ENCODE assay signal across 1 cellular context in genomic region chr3:27479816-27480543, GRCh38.
TF ChIP-seq lines count a peak whose summit lies in the region.

No MANE protein-coding gene starts in this region.

TF ChIP-seq in GM12878, 131 proteins besides CTCF, POLR2A, EP300 and RAD21 (continued from another document):
- TF ChIP-seq ZNF592 (IDR thresholded peaks at IDR 0.05) (no peak), RUNX3 (IDR thresholded peaks at IDR 0.05; ENCODE audit: low read length) (peak; percentile 34), MYC (IDR thresholded peaks at IDR 0.05; ENCODE audit: insufficient read depth, insufficient read length, insufficient replicate concordance, low read length, severe bottlenecking) (no peak), ZSCAN29 (IDR thresholded peaks at IDR 0.05) (no peak), LARP7 (IDR thresholded peaks at IDR 0.05) (no peak), SREBF1 (IDR thresholded peaks at IDR 0.05; ENCODE audit: low read length) (no peak), IKZF2 (IDR thresholded peaks at IDR 0.05) (peak in 1 of 2 experiments; percentile 11; a peak in 2 of 4 replicates), CREM (IDR thresholded peaks at IDR 0.05; ENCODE audit: low read depth) (no peak), ZNF217 (IDR thresholded peaks at IDR 0.05) (0 out of 2 replicates have a peak, but pooled peaks have one; percentile 49), SP1 (IDR thresholded peaks at IDR 0.05; ENCODE audit: low read depth, low read length) (no peak), STAT1 (conservative IDR thresholded peaks at IDR 0.05) (0 out of 2 replicates have a peak, but pooled peaks have one; percentile 61)
- TF ChIP-seq, protein P1, sequence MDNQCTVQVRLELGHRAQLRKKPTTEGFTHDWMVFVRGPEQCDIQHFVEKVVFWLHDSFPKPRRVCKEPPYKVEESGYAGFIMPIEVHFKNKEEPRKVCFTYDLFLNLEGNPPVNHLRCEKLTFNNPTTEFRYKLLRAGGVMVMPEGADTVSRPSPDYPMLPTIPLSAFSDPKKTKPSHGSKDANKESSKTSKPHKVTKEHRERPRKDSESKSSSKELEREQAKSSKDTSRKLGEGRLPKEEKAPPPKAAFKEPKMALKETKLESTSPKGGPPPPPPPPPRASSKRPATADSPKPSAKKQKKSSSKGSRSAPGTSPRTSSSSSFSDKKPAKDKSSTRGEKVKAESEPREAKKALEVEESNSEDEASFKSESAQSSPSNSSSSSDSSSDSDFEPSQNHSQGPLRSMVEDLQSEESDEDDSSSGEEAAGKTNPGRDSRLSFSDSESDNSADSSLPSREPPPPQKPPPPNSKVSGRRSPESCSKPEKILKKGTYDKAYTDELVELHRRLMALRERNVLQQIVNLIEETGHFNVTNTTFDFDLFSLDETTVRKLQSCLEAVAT (IDR thresholded peaks at IDR 0.05) = no peak
- TF ChIP-seq, protein P2, sequence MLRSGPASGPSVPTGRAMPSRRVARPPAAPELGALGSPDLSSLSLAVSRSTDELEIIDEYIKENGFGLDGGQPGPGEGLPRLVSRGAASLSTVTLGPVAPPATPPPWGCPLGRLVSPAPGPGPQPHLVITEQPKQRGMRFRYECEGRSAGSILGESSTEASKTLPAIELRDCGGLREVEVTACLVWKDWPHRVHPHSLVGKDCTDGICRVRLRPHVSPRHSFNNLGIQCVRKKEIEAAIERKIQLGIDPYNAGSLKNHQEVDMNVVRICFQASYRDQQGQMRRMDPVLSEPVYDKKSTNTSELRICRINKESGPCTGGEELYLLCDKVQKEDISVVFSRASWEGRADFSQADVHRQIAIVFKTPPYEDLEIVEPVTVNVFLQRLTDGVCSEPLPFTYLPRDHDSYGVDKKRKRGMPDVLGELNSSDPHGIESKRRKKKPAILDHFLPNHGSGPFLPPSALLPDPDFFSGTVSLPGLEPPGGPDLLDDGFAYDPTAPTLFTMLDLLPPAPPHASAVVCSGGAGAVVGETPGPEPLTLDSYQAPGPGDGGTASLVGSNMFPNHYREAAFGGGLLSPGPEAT (IDR thresholded peaks at IDR 0.05; ENCODE audit: low read depth) = no peak
- TF ChIP-seq, protein P3, sequence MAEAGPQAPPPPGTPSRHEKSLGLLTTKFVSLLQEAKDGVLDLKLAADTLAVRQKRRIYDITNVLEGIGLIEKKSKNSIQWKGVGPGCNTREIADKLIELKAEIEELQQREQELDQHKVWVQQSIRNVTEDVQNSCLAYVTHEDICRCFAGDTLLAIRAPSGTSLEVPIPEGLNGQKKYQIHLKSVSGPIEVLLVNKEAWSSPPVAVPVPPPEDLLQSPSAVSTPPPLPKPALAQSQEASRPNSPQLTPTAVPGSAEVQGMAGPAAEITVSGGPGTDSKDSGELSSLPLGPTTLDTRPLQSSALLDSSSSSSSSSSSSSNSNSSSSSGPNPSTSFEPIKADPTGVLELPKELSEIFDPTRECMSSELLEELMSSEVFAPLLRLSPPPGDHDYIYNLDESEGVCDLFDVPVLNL (IDR thresholded peaks at IDR 0.05; ENCODE audit: low read depth, low read length) = no peak
